In the genomic region with DNA sequence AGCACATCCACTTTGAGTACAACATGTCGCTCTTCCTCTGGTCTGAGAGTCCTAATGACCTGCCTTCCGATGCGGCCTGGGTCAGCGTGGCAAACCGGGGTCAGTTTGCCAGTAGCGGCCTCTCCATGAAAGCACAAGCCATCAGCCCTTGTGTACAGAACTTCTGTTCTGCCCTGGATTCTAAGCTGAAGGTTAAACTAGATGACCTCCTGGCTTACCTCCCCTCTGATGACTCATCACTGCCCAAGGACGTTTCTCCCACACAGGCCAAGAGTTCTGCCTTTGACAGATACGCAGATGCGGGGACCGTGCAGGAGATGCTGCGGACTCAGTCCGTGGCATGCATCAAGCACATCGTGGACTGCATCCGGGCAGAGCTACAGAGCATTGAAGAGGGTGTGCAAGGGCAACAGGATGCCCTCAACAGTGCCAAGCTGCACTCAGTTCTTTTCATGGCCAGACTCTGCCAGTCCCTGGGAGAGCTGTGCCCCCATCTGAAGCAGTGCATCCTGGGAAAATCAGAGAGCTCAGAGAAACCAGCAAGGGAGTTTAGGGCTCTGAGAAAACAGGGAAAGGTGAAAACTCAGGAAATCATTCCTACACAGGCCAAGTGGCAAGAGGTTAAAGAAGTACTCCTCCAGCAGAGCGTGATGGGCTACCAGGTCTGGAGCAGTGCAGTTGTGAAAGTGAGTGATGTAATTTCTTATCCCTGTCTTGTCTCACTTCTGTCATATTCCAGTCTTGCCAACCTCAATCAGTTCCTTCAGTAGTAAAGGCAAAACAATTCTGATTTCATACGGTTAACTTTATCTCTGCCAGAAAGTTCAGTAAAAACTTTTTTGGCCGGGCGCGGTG, we compare ENCODE assay signal across 1 cellular context.
TF ChIP-seq lines count a peak whose summit lies in the region.

No MANE protein-coding gene starts in this region.

TF ChIP-seq in HepG2, 621 proteins besides CTCF, POLR2A, EP300 and RAD21 (continued from another document and continues in another):
- TF ChIP-seq, protein P1, sequence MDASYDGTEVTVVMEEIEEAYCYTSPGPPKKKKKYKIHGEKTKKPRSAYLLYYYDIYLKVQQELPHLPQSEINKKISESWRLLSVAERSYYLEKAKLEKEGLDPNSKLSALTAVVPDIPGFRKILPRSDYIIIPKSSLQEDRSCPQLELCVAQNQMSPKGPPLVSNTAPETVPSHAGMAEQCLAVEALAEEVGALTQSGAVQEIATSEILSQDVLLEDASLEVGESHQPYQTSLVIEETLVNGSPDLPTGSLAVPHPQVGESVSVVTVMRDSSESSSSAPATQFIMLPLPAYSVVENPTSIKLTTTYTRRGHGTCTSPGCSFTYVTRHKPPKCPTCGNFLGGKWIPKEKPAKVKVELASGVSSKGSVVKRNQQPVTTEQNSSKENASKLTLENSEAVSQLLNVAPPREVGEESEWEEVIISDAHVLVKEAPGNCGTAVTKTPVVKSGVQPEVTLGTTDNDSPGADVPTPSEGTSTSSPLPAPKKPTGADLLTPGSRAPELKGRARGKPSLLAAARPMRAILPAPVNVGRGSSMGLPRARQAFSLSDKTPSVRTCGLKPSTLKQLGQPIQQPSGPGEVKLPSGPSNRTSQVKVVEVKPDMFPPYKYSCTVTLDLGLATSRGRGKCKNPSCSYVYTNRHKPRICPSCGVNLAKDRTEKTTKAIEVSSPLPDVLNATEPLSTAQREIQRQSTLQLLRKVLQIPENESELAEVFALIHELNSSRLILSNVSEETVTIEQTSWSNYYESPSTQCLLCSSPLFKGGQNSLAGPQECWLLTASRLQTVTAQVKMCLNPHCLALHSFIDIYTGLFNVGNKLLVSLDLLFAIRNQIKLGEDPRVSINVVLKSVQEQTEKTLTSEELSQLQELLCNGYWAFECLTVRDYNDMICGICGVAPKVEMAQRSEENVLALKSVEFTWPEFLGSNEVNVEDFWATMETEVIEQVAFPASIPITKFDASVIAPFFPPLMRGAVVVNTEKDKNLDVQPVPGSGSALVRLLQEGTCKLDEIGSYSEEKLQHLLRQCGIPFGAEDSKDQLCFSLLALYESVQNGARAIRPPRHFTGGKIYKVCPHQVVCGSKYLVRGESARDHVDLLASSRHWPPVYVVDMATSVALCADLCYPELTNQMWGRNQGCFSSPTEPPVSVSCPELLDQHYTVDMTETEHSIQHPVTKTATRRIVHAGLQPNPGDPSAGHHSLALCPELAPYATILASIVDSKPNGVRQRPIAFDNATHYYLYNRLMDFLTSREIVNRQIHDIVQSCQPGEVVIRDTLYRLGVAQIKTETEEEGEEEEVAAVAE (CRISPR knock-in tag; IDR thresholded peaks at IDR 0.05; ENCODE audit: borderline replicate concordance): no peak
- TF ChIP-seq PCBP1 (IDR thresholded peaks at IDR 0.05; ENCODE audit: borderline replicate concordance, low read depth, low read length) (no peak), ZNF572 (CRISPR knock-in tag; IDR thresholded peaks at IDR 0.05) (no peak), ZNF225 (CRISPR knock-in tag; IDR thresholded peaks at IDR 0.05) (peak; percentile 20; the same call in 1 of the 2 replicates), ZNF776 (CRISPR knock-in tag; IDR thresholded peaks at IDR 0.05) (no peak), PAF1 (CRISPR knock-in tag; IDR thresholded peaks at IDR 0.05) (no peak), ATRX (CRISPR knock-in tag; IDR thresholded peaks at IDR 0.05; ENCODE audit: borderline replicate concordance) (no peak), ZNF746 (CRISPR knock-in tag; IDR thresholded peaks at IDR 0.05) (peak; percentile 98), ZNF737 (CRISPR knock-in tag; IDR thresholded peaks at IDR 0.05; ENCODE audit: borderline replicate concordance) (no peak), ZFP36L2 (CRISPR knock-in tag; IDR thresholded peaks at IDR 0.05) (no peak), TEAD2 (CRISPR knock-in tag; IDR thresholded peaks at IDR 0.05) (no peak), ZFP37 (CRISPR knock-in tag; IDR thresholded peaks at IDR 0.05; ENCODE audit: borderline replicate concordance) (0 out of 2 replicates have a peak, but pooled peaks have one; percentile 65), ZSCAN30 (CRISPR knock-in tag; IDR thresholded peaks at IDR 0.05) (no peak), ZFP90 (CRISPR knock-in tag; IDR thresholded peaks at IDR 0.05; ENCODE audit: borderline replicate concordance) (peak; percentile 93; the same call in 1 of the 2 replicates), DNMT1 (CRISPR knock-in tag; IDR thresholded peaks at IDR 0.05) (no peak), MAZ (IDR thresholded peaks at IDR 0.05; ENCODE audit: borderline replicate concordance, low read depth, low read length) (peak; percentile 16; the same call in 1 of the 2 replicates), MAZ (CRISPR knock-in tag; IDR thresholded peaks at IDR 0.05; ENCODE audit: low read depth) (peak; percentile 66), ZNF749 (CRISPR knock-in tag; IDR thresholded peaks at IDR 0.05; ENCODE audit: borderline replicate concordance) (peak; percentile 77; the same call in 1 of the 2 replicates), SRY (CRISPR knock-in tag; IDR thresholded peaks at IDR 0.05) (peak; percentile 23; the same call in 1 of the 2 replicates), MTF2 (CRISPR knock-in tag; IDR thresholded peaks at IDR 0.05; ENCODE audit: borderline replicate concordance) (no peak), ZNF205 (CRISPR knock-in tag; IDR thresholded peaks at IDR 0.05) (peak; percentile 73; the same call in 1 of the 2 replicates), MAFF (IDR thresholded peaks at IDR 0.05; ENCODE audit: low read depth, low read length) (peak; percentile 69), ZNF530 (CRISPR knock-in tag; IDR thresholded peaks at IDR 0.05; ENCODE audit: low read depth) (no peak), NKX3-1 (CRISPR knock-in tag; IDR thresholded peaks at IDR 0.05) (no peak; the same call in 1 of the 2 replicates), ZNF333 (CRISPR knock-in tag; IDR thresholded peaks at IDR 0.05; ENCODE audit: borderline replicate concordance) (peak; percentile 65; the same call in 1 of the 2 replicates), JDP2 (CRISPR knock-in tag; IDR thresholded peaks at IDR 0.05; ENCODE audit: borderline replicate concordance) (no peak; the same call in 1 of the 2 replicates), SMC3 (IDR thresholded peaks at IDR 0.05; ENCODE audit: low read length) (peak; percentile 17; the same call in 1 of the 2 replicates), AHR (CRISPR knock-in tag; IDR thresholded peaks at IDR 0.05) (no peak; the same call in 1 of the 2 replicates), SATB2 (CRISPR knock-in tag; IDR thresholded peaks at IDR 0.05) (no peak), SMARCC2 (IDR thresholded peaks at IDR 0.05) (no peak), PHF20 (CRISPR knock-in tag; IDR thresholded peaks at IDR 0.05) (0 out of 2 replicates have a peak, but pooled peaks have one; percentile 41), ZNF441 (CRISPR knock-in tag; IDR thresholded peaks at IDR 0.05; ENCODE audit: borderline replicate concordance) (peak; percentile 82; the same call in 1 of the 2 replicates), ATF1 (CRISPR knock-in tag; IDR thresholded peaks at IDR 0.05) (no peak; the same call in 1 of the 2 replicates), ZNF558 (CRISPR knock-in tag; IDR thresholded peaks at IDR 0.05; ENCODE audit: borderline replicate concordance) (no peak)
- TF ChIP-seq, protein P2, sequence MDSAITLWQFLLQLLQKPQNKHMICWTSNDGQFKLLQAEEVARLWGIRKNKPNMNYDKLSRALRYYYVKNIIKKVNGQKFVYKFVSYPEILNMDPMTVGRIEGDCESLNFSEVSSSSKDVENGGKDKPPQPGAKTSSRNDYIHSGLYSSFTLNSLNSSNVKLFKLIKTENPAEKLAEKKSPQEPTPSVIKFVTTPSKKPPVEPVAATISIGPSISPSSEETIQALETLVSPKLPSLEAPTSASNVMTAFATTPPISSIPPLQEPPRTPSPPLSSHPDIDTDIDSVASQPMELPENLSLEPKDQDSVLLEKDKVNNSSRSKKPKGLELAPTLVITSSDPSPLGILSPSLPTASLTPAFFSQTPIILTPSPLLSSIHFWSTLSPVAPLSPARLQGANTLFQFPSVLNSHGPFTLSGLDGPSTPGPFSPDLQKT (CRISPR knock-in tag; IDR thresholded peaks at IDR 0.05; ENCODE audit: borderline replicate concordance): peak; percentile 62; the same call in 1 of the 2 replicates
- TF ChIP-seq, protein P3, sequence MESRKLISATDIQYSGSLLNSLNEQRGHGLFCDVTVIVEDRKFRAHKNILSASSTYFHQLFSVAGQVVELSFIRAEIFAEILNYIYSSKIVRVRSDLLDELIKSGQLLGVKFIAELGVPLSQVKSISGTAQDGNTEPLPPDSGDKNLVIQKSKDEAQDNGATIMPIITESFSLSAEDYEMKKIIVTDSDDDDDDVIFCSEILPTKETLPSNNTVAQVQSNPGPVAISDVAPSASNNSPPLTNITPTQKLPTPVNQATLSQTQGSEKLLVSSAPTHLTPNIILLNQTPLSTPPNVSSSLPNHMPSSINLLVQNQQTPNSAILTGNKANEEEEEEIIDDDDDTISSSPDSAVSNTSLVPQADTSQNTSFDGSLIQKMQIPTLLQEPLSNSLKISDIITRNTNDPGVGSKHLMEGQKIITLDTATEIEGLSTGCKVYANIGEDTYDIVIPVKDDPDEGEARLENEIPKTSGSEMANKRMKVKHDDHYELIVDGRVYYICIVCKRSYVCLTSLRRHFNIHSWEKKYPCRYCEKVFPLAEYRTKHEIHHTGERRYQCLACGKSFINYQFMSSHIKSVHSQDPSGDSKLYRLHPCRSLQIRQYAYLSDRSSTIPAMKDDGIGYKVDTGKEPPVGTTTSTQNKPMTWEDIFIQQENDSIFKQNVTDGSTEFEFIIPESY (CRISPR knock-in tag; IDR thresholded peaks at IDR 0.05): peak; percentile 81; the same call in 1 of the 2 replicates
- TF ChIP-seq, protein P4, sequence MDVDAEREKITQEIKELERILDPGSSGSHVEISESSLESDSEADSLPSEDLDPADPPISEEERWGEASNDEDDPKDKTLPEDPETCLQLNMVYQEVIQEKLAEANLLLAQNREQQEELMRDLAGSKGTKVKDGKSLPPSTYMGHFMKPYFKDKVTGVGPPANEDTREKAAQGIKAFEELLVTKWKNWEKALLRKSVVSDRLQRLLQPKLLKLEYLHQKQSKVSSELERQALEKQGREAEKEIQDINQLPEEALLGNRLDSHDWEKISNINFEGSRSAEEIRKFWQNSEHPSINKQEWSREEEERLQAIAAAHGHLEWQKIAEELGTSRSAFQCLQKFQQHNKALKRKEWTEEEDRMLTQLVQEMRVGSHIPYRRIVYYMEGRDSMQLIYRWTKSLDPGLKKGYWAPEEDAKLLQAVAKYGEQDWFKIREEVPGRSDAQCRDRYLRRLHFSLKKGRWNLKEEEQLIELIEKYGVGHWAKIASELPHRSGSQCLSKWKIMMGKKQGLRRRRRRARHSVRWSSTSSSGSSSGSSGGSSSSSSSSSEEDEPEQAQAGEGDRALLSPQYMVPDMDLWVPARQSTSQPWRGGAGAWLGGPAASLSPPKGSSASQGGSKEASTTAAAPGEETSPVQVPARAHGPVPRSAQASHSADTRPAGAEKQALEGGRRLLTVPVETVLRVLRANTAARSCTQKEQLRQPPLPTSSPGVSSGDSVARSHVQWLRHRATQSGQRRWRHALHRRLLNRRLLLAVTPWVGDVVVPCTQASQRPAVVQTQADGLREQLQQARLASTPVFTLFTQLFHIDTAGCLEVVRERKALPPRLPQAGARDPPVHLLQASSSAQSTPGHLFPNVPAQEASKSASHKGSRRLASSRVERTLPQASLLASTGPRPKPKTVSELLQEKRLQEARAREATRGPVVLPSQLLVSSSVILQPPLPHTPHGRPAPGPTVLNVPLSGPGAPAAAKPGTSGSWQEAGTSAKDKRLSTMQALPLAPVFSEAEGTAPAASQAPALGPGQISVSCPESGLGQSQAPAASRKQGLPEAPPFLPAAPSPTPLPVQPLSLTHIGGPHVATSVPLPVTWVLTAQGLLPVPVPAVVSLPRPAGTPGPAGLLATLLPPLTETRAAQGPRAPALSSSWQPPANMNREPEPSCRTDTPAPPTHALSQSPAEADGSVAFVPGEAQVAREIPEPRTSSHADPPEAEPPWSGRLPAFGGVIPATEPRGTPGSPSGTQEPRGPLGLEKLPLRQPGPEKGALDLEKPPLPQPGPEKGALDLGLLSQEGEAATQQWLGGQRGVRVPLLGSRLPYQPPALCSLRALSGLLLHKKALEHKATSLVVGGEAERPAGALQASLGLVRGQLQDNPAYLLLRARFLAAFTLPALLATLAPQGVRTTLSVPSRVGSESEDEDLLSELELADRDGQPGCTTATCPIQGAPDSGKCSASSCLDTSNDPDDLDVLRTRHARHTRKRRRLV (CRISPR knock-in tag; IDR thresholded peaks at IDR 0.05): no peak
- TF ChIP-seq, protein P5, sequence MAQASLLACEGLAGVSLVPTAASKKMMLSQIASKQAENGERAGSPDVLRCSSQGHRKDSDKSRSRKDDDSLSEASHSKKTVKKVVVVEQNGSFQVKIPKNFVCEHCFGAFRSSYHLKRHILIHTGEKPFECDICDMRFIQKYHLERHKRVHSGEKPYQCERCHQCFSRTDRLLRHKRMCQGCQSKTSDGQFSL (CRISPR knock-in tag; IDR thresholded peaks at IDR 0.05): no peak
- TF ChIP-seq, protein P6, sequence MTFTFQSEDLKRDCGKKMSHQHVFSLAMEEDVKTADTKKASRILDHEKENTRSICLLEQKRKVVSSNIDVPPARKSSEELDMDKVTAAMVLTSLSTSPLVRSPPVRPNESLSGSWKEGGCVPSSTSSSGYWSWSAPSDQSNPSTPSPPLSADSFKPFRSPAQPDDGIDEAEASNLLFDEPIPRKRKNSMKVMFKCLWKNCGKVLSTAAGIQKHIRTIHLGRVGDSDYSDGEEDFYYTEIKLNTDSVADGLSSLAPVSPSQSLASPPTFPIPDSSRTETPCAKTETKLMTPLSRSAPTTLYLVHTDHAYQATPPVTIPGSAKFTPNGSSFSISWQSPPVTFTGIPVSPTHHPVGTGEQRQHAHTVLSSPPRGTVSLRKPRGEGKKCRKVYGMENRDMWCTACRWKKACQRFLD (CRISPR knock-in tag; IDR thresholded peaks at IDR 0.05; ENCODE audit: borderline replicate concordance): no peak
- TF ChIP-seq, protein P7, sequence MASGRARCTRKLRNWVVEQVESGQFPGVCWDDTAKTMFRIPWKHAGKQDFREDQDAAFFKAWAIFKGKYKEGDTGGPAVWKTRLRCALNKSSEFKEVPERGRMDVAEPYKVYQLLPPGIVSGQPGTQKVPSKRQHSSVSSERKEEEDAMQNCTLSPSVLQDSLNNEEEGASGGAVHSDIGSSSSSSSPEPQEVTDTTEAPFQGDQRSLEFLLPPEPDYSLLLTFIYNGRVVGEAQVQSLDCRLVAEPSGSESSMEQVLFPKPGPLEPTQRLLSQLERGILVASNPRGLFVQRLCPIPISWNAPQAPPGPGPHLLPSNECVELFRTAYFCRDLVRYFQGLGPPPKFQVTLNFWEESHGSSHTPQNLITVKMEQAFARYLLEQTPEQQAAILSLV (CRISPR knock-in tag; IDR thresholded peaks at IDR 0.05; ENCODE audit: borderline replicate concordance): peak; percentile 78
- TF ChIP-seq, protein P8, sequence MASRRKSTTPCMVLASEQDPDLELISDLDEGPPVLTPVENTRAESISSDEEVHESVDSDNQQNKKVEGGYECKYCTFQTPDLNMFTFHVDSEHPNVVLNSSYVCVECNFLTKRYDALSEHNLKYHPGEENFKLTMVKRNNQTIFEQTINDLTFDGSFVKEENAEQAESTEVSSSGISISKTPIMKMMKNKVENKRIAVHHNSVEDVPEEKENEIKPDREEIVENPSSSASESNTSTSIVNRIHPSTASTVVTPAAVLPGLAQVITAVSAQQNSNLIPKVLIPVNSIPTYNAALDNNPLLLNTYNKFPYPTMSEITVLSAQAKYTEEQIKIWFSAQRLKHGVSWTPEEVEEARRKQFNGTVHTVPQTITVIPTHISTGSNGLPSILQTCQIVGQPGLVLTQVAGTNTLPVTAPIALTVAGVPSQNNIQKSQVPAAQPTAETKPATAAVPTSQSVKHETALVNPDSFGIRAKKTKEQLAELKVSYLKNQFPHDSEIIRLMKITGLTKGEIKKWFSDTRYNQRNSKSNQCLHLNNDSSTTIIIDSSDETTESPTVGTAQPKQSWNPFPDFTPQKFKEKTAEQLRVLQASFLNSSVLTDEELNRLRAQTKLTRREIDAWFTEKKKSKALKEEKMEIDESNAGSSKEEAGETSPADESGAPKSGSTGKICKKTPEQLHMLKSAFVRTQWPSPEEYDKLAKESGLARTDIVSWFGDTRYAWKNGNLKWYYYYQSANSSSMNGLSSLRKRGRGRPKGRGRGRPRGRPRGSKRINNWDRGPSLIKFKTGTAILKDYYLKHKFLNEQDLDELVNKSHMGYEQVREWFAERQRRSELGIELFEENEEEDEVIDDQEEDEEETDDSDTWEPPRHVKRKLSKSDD (CRISPR knock-in tag; IDR thresholded peaks at IDR 0.05; ENCODE audit: low read depth): peak; percentile 89
